Comparison of ENCODE assay signal across 8 cellular contexts in genomic region chr1:19251305-19252196, GRCh38.
A peak's percentile ranks its signal among the peaks of the same experiment; 100 is the strongest.
DNase-seq lines count a peak whose midpoint lies in the region; ATAC-seq lines count a peak whose summit lies in the region.

Gene EMC1 (minus strand): TSS chr1:19251524. CDS start chr1:19251509, 15 bp downstream.
Gene MRTO4 (plus strand): TSS chr1:19251805. CDS start chr1:19251836, 31 bp downstream.

- DNase-seq in NCI-H1694 (lab: John Stamatoyannopoulos, UW) (peak; percentile 31), T1000 (lab: John Stamatoyannopoulos, UW) (peak; percentile 90), astrocyte of the hippocampus (ENCODE audit: low read depth, low spot score) (peak; percentile 93), hippocampal formation (lab: John Stamatoyannopoulos, UW) (peak; percentile 68 to 83), retina (peak; percentile 98)

- ATAC-seq in GM18498 (IDR thresholded peaks at IDR 0.05; ENCODE audit: unreplicated experiment), result peak; percentile 83
- peak; percentile 88 for ATAC-seq in HG02840 (IDR thresholded peaks at IDR 0.05; ENCODE audit: low FRiP score, unreplicated experiment)
- ATAC-seq in HG03457 (IDR thresholded peaks at IDR 0.05; ENCODE audit: unreplicated experiment), result no peak

Comparison
In these comparisons a context has a peak if more than half of its experiments do, and no peak if none do; other contexts are left out.
1. DNase-seq: peak in every context shown above with its lines; median percentile 98 in retina; 93 in astrocyte of the hippocampus; 90 in T1000; 76 in hippocampal formation; 31 in NCI-H1694.